8 cellular contexts compared by ENCODE assay signal in genomic region chr2:97589598-97590510, GRCh38. TPM values are rescaled to one million over a fixed set of nuclear protein-coding genes. Genes with fewer than 3 reads are reported as not detected.
A peak's percentile ranks its signal among the peaks of the same experiment; 100 is the strongest.
DNase-seq lines count a peak whose midpoint lies in the region; ATAC-seq, FAIRE-seq and TF ChIP-seq lines count a peak whose summit lies in the region.
"Not testable (repeated sequence)": the region's sequence is repeated elsewhere in the genome, so short reads cannot be mapped to it uniquely, and the experiment has no call there.

Gene ANKRD36B (minus strand): TSS chr2:97589877. CDS start chr2:97589685, 192 bp downstream.

- H3K27ac Mint-ChIP-seq in Caco-2 (ENCODE audit: unreplicated experiment): peak within 1 kb of the TSS; percentile 79

- peak within 1 kb of the TSS; percentile 85 for H3K4me3 Mint-ChIP-seq in Caco-2 (ENCODE audit: unreplicated experiment)

- RAD21 ChIA-PET in GM12878 (lab: Charles Lee; ENCODE audit: unreplicated experiment): interaction anchor here (1.1 to 3.5 kb wide), 10 partner anchors 56 to 795 kb away, joined by 3 to 106 read pairs (median 6); partner anchors contain the start of genes ACTR1B and COX5B

- POLR2A ChIA-PET in Caco-2 (lab: Charles Lee): interaction anchor here (1.0 kb wide), 1 partner anchor 56 kb away, joined by 4 read pairs; the partner anchor contains the start of gene COX5B
- POLR2A ChIA-PET in GM12878 (lab: Charles Lee): interaction anchor here (0.6 to 1.5 kb wide), 5 partner anchors 74 to 1323 kb away, joined by 3 to 7 read pairs (median 4); partner anchors contain the start of gene ACTR1B

- CTCF ChIA-PET in Caco-2 (lab: Charles Lee) (interaction anchor here (1.0 to 2.9 kb wide), 6 partner anchors 56 to 110 kb away, joined by 3 to 42 read pairs (median 16); partner anchors contain the start of genes ACTR1B and COX5B), GM12878 (lab: Yijun Ruan, JAX) (interaction anchor here (0.6 to 2.5 kb wide), 20 partner anchors 56 to 795 kb away, joined by 3 to 168 read pairs (median 4); partner anchors contain the start of genes ACTR1B and COX5B)

- SMC1A ChIA-PET in GM12878 (lab: Charles Lee; ENCODE audit: uncharacterized antibody, unreplicated experiment): interaction anchor here (0.6 to 2.5 kb wide), 8 partner anchors 74 to 708 kb away, joined by 3 to 76 read pairs (median 4); partner anchors contain the start of gene ACTR1B

- TF ChIP-seq RAD21 in GM12878 (IDR thresholded peaks at IDR 0.05; ENCODE audit: insufficient read depth, low read depth, low read length): not testable (repeated sequence)

- ATAC-seq in GM21526 (IDR thresholded peaks at IDR 0.05; ENCODE audit: low FRiP score, unreplicated experiment) (peak; percentile 60), GM12878 (peak; percentile 79)

- H3K36me3 ChIP-seq in Caco-2 (ENCODE audit: control insufficient read depth, insufficient read depth, low read length); GM12878 (ENCODE audit: control insufficient read depth in 2 of 2, insufficient read depth in 2 of 2, low read length in 1 of 2); neutrophil: not testable (repeated sequence)

- peak within 1 kb of the TSS; percentile 87 for H2AFZ ChIP-seq in GM12878 (ENCODE audit: control insufficient read depth, low read depth, low read length)

- not testable (repeated sequence) for TF ChIP-seq EP300 in GM12878 (IDR thresholded peaks at IDR 0.05; ENCODE audit: borderline replicate concordance in 1 of 2, control insufficient read depth in 1 of 2, low read depth in 2 of 2, low read length in 2 of 2)

- H4K20me1 ChIP-seq in GM12878 (ENCODE audit: control insufficient read depth, insufficient read depth): not testable (repeated sequence)

- not testable (repeated sequence) for TF ChIP-seq CTCF in Caco-2 (IDR thresholded peaks at IDR 0.05; ENCODE audit: insufficient read depth in 1 of 2, low read depth in 1 of 2, low read length in 1 of 2, severe bottlenecking in 1 of 2, unreplicated experiment in 1 of 2); WI38 (IDR thresholded peaks at IDR 0.05; ENCODE audit: low read depth, low read length); GM12878 (IDR thresholded peaks at IDR 0.05 in 2 of 3, conservative IDR thresholded peaks at IDR 0.05 in 1 of 3; ENCODE audit: control insufficient read depth in 2 of 3, extremely low read depth in 1 of 3, insufficient read depth in 1 of 3, low read depth in 3 of 3, low read length in 3 of 3); neutrophil (IDR thresholded peaks at IDR 0.05)

- not testable (repeated sequence) for H3K27me3 Mint-ChIP-seq in Caco-2 (ENCODE audit: insufficient read depth, unreplicated experiment)

- not testable (repeated sequence) for H3K4me1 ChIP-seq in Caco-2; GM12878 (ENCODE audit: control insufficient read depth, insufficient read depth, low read length); neutrophil (ENCODE audit: control insufficient read depth in 1 of 2, insufficient read depth in 1 of 2, low read depth in 1 of 2, low read length in 1 of 2)

- not testable (repeated sequence) for H3K4me1 Mint-ChIP-seq in Caco-2 (ENCODE audit: low read depth, unreplicated experiment)

- not testable (repeated sequence) for H3K9me3 ChIP-seq in Caco-2; GM12878 (replicated peaks; ENCODE audit: control insufficient read depth, insufficient read depth, low read length); neutrophil

- WGBS in GM12878 (ENCODE audit: insufficient coverage, insufficient replicate concordance, low lambda C conversion rate, missing lambda C conversion rate): under 1% methylated on average over 33 of the region's 90 CpGs

- 0 out of 2 replicates have a peak, but pooled peaks have one; percentile 27 for TF ChIP-seq POLR2A in GM12878 (IDR thresholded peaks at IDR 0.05; ENCODE audit: low read depth, low read length)

- H3K36me3 Mint-ChIP-seq in Caco-2 (ENCODE audit: insufficient read depth, unreplicated experiment): not testable (repeated sequence)

- H3K27ac ChIP-seq in GM12878 (ENCODE audit: control insufficient read depth, insufficient read depth) (peak within 1 kb of the TSS; percentile 50), neutrophil (peak within 1 kb of the TSS; percentile 75)

- not testable (repeated sequence) for H3K79me2 ChIP-seq in GM12878 (ENCODE audit: control insufficient read depth, insufficient read depth, low read length)

- not testable (repeated sequence) for H3K9me3 Mint-ChIP-seq in Caco-2 (ENCODE audit: unreplicated experiment)

- peak within 1 kb of the TSS; percentile 56; the same call in 1 of the 2 replicates for H3K9ac ChIP-seq in GM12878 (ENCODE audit: control insufficient read depth, insufficient read depth, low read length)

- DNase-seq in Caco-2: peak; percentile 84 to 90
- peak; percentile 66 for DNase-seq in HK-2 (ENCODE audit: unreplicated experiment)
- DNase-seq in GM12878 (ENCODE audit: low read depth, low spot score): peak; percentile 2
- DNase-seq in cardiac septum (ENCODE audit: low spot score): peak; percentile 77
- peak; percentile 49 to 64 for DNase-seq in stimulated activated CD8-positive, alpha-beta memory T cell treated with anti-CD3 and anti-CD28 coated beads, Interleukin-7, amount 100 ng/mL, for 48 hours (ENCODE audit: extremely low read depth in 1 of 2, low read depth in 1 of 2)

- H3K4me3 ChIP-seq in Caco-2 (ENCODE audit: low read depth, low read length) (peak within 1 kb of the TSS; percentile 70), WI38 (ENCODE audit: low read depth, low read length) (peak within 1 kb of the TSS; percentile 67), GM12878 (peak within 1 kb of the TSS; percentile 77), neutrophil (ENCODE audit: low read depth in 1 of 2, low read length in 1 of 2) (peak within 1 kb of the TSS; percentile 72 to 86)

- intact Hi-C loops in Caco-2 (cut with micrococcal nuclease; ENCODE audit: unreplicated experiment) (loop anchor here (1.0 to 5.0 kb wide), 3 partner anchors 57 to 159 kb away; partner anchors contain the start of genes ACTR1B and COX5B), GM12878 (cut with micrococcal nuclease; ENCODE audit: unreplicated experiment) (loop anchor here (1.0 to 2.0 kb wide), 2 partner anchors 73 to 107 kb away; no protein-coding TSS in a partner anchor), cardiac septum (cut with DNase I) (loop anchor here (10.0 kb wide), 1 partner anchor 55 kb away; the partner anchor contains the start of gene COX5B)

- not testable (repeated sequence) for BruUV-seq in Caco-2 (replicated peaks; lab: Mats Ljungman, UMichigan); GM12878 (replicated peaks; lab: Mats Ljungman, UMichigan)

- in situ Hi-C loops in GM12878 (cut with MboI): loop anchor here (5.0 to 10.0 kb wide), 2 partner anchors 112 to 1525 kb away; no protein-coding TSS in a partner anchor

- peak within 1 kb of the TSS; percentile 77 for H3K4me2 ChIP-seq in GM12878 (ENCODE audit: control insufficient read depth, insufficient read depth)

- not testable (repeated sequence) for H3K27me3 ChIP-seq in Caco-2 (replicated peaks; ENCODE audit: control insufficient read depth, insufficient read depth, low read length); GM12878 (replicated peaks in 1 of 2; ENCODE audit: control insufficient read depth in 2 of 2, insufficient read depth in 2 of 2, low read length in 1 of 2); neutrophil

- not testable (repeated sequence) for FAIRE-seq in GM12878 (lab: Jason Lieb, UNC)

RNA-seq across cellular contexts. Expression of gene ANKRD36B, which starts in this region (rescaled TPM):
- total RNA-seq in Caco-2 (2022) (25.0 and 26.7 TPM in 2 replicates), GM12878 (2014; rRNA removed) (15.4 and 20.7 TPM in 2 replicates), GM12878 (2014; rRNA removed; fragmentation: Illumina TruSeq; extraction: Trizol) (21.4 and 21.8 TPM in 2 replicates), GM12878 (2021) (12.9 and 13.3 TPM in 2 replicates), cardiac septum (5.0 TPM)
- 265 and 295 TPM in 2 replicates for total RNA-seq in GM12878 (2013; cell fraction: nucleolus; rRNA removed)
- polyA plus RNA-seq in GM12878 (2011; ENCODE audit: low read depth): 5.2 TPM
- polyA plus RNA-seq in GM12878 (2011; rRNA removed) (12.9 and 15.9 TPM in 2 replicates), GM12878 (2014; fragmentation: Illumina TruSeq; extraction: Trizol) (11.9 and 15.6 TPM in 2 replicates), GM12878 (2014; fragmentation: Nextera tagmentation; extraction: Ambion mirVana) (10 to 100 TPM in 1 of 2 experiments, 1 to 10 TPM in 1; 6.5 to 10.7 TPM), GM12878 (2014; rRNA removed) (10.0 and 10.9 TPM in 2 replicates), GM12878 (2016; fragmentation: Nextera tagmentation; extraction: Ambion mirVana) (10 to 100 TPM; 15.9 to 17.5 TPM)
- polyA plus RNA-seq in GM12878 (2011; cell fraction: cytosol; rRNA removed): 2.9 and 3.0 TPM in 2 replicates
- 66.1 and 84.7 TPM in 2 replicates for polyA plus RNA-seq in GM12878 (2011; cell fraction: nucleus; rRNA removed)
- polyA plus RNA-seq in GM12878 (2012): 6.2 and 7.2 TPM in 2 replicates
- 34.4 and 49.3 TPM in 2 replicates for polyA minus RNA-seq in GM12878 (2011; rRNA and poly(A)+ RNA removed)
- 4.4 and 8.7 TPM in 2 replicates for polyA minus RNA-seq in GM12878 (2011; cell fraction: cytosol; rRNA and poly(A)+ RNA removed)
- polyA minus RNA-seq in GM12878 (2011; cell fraction: nucleus; rRNA and poly(A)+ RNA removed): 104 and 126 TPM in 2 replicates

Comparison
In these comparisons a context has a peak if more than half of its experiments do, and no peak if none do; other contexts are left out.
1. Peak in every context shown above with its lines: DNase-seq, ATAC-seq, H3K4me3 ChIP-seq and H3K27ac ChIP-seq.
2. DNase-seq: peak in every context shown above with its lines; median percentile 87 in Caco-2; 77 in cardiac septum; 66 in HK-2; 56 in stimulated activated CD8-positive, alpha-beta memory T cell treated with anti-CD3 and anti-CD28 coated beads, Interleukin-7, amount 100 ng/mL, for 48 hours; 2 in GM12878.